In the genomic region with DNA sequence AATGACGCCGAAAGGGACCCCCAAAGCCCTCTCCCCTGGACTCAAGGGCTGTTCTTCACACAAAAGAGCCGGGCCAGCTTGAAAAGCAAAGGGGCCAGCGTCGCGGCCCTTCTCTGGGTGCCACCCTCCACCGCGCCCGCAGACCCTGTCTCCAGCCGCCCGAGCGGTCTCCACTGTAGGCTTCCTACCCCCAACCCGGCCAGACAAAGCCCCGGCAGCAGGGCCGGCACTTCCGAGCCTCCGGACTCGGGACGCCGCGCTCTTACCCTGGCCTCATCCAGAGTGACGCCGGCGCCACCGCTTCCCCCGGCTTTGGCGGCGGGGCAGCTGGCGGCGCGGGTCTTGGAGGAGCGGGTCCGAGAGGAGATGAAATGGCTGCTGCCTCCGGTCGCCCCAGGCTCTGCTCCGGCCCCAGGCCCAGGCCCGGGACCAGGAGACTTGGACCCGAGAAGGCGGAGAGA, we compare ENCODE assay signal across 8 cellular contexts. TPM values are rescaled to one million over a fixed set of nuclear protein-coding genes. Genes with fewer than 3 reads are reported as not detected.
DNase-seq lines count a peak whose midpoint lies in the region; ATAC-seq and TF ChIP-seq lines count a peak whose summit lies in the region.

No MANE protein-coding gene starts in this region.

- H3K27ac ChIP-seq in OCI-LY1 (ENCODE audit: low read depth, low read length, poor library complexity, severe bottlenecking): peak overlapping the region; percentile 78
- H3K27ac ChIP-seq in sigmoid colon: peak overlapping the region; percentile 93 to 99 (median 95)

- peaks cover 45% of the 10 kb centered on the region for H3K4me1 Mint-ChIP-seq in activated naive CD8-positive, alpha-beta T cell treated with anti-CD3 and anti-CD28 coated beads for 36 hours

- no peaks in the 10 kb centered on the region for H3K9me2 ChIP-seq in OCI-LY1 (ENCODE audit: low read depth, low read length)

- H3K36me3 ChIP-seq in OCI-LY1 (ENCODE audit: insufficient read depth, low read length): no peaks in the 10 kb centered on the region
- H3K36me3 ChIP-seq in sigmoid colon: no peaks in the 10 kb centered on the region

- ATAC-seq in HG02763 (IDR thresholded peaks at IDR 0.05; ENCODE audit: unreplicated experiment): peak; percentile 22

- intact Hi-C loops in sigmoid colon (cut with DNase I): loop anchor here (2.0 to 10.0 kb wide), 2 partner anchors 150 to 542 kb away; partner anchors contain the start of genes KLHL29 and SF3B6

- H3K4me1 ChIP-seq in OCI-LY1 (ENCODE audit: insufficient read depth, low read length, severe bottlenecking) (peaks cover 54% of the 10 kb centered on the region), sigmoid colon (peaks cover 0 to 44% (median 32%) of the 10 kb centered on the region in 4 donors)

- H3K9me3 ChIP-seq in OCI-LY1 (ENCODE audit: low read length) (no peaks in the 10 kb centered on the region), sigmoid colon (no peaks in the 10 kb centered on the region)

- peaks cover 8% of the 10 kb centered on the region for H3K36me3 Mint-ChIP-seq in activated naive CD8-positive, alpha-beta T cell treated with anti-CD3 and anti-CD28 coated beads for 36 hours

- no peaks in the 10 kb centered on the region for H3K27me3 Mint-ChIP-seq in activated naive CD8-positive, alpha-beta T cell treated with anti-CD3 and anti-CD28 coated beads for 36 hours

- TF ChIP-seq EP300 in sigmoid colon (IDR thresholded peaks at IDR 0.05): no peak

- no peak overlapping the region for H2AFZ ChIP-seq in OCI-LY1 (ENCODE audit: low read length)

- peak overlapping the region; percentile 89 for H3K9ac ChIP-seq in OCI-LY1 (ENCODE audit: low read length)

- H3K27ac Mint-ChIP-seq in activated naive CD8-positive, alpha-beta T cell treated with anti-CD3 and anti-CD28 coated beads for 36 hours: peak overlapping the region; percentile 100

- no peaks in the 10 kb centered on the region for H3F3A ChIP-seq in OCI-LY1 (ENCODE audit: insufficient read depth, low read length)

- no peaks in the 10 kb centered on the region for H3K9me3 Mint-ChIP-seq in activated naive CD8-positive, alpha-beta T cell treated with anti-CD3 and anti-CD28 coated beads for 36 hours

- DNase-seq in NCI-H345 (lab: John Stamatoyannopoulos, UW): peak; percentile 43
- no peak for DNase-seq in NCI-H345 treated with DMSO at 0.1 percent for 48 hours (lab: John Stamatoyannopoulos, UW; ENCODE audit: unreplicated experiment)
- DNase-seq in activated naive CD8-positive, alpha-beta T cell treated with anti-CD3 and anti-CD28 coated beads for 36 hours: peak; percentile 52
- peak in 29 of 51 donors; percentile 16 to 79 (median 60) for DNase-seq in hypothalamus (lab: John Stamatoyannopoulos, UW)
- peak; percentile 70 for DNase-seq in sigmoid colon
- DNase-seq in NCI-H2196 treated with DMSO at 0.1 percent for 48 hours (lab: John Stamatoyannopoulos, UW; ENCODE audit: unreplicated experiment): no peak

- no peak for TF ChIP-seq CTCF in OCI-LY1 (IDR thresholded peaks at IDR 0.05; ENCODE audit: low read length)
- TF ChIP-seq CTCF in sigmoid colon (IDR thresholded peaks at IDR 0.05): no peak

- no peak for TF ChIP-seq POLR2A in sigmoid colon (IDR thresholded peaks at IDR 0.05)

- WGBS in sigmoid colon, 2 donors: 0% methylated on average over 39 of the region's 39 CpGs

- H3K4me3 Mint-ChIP-seq in activated naive CD8-positive, alpha-beta T cell treated with anti-CD3 and anti-CD28 coated beads for 36 hours: peak overlapping the region; percentile 98

- H3K79me2 ChIP-seq in OCI-LY1 (ENCODE audit: insufficient read depth, low read length): peaks cover 43% of the 10 kb centered on the region

- H3K27me3 ChIP-seq in OCI-LY1 (ENCODE audit: insufficient read depth, low read length): no peaks in the 10 kb centered on the region
- no peaks in the 10 kb centered on the region for H3K27me3 ChIP-seq in sigmoid colon

- H4K20me1 ChIP-seq in OCI-LY1 (ENCODE audit: insufficient read depth, low read length): no peaks in the 10 kb centered on the region

- H3K4me3 ChIP-seq in OCI-LY1 (ENCODE audit: low read depth, low read length, poor library complexity, severe bottlenecking) (peak overlapping the region; percentile 73), sigmoid colon (peak overlapping the region; percentile 66 to 93 (median 82))

- H3K4me2 ChIP-seq in OCI-LY1 (ENCODE audit: low read length): peak overlapping the region; percentile 78

RNA-seq across cellular contexts. Expression of gene ATAD2B, which starts 0.6 kb away (rescaled TPM):
- 10 to 100 TPM; 11.9 to 12.3 TPM for total RNA-seq in activated naive CD8-positive, alpha-beta T cell treated with anti-CD3 and anti-CD28 coated beads for 36 hours
- total RNA-seq in sigmoid colon: 10 to 100 TPM; 19.7 to 22.5 (median 21.0) TPM
- 1 to 10 TPM; 2.4 to 5.8 (median 3.5) TPM for polyA plus RNA-seq in sigmoid colon

RNA-seq across cellular contexts. Expression of gene UBXN2A, which starts 13.9 kb away (rescaled TPM):
- total RNA-seq in activated naive CD8-positive, alpha-beta T cell treated with anti-CD3 and anti-CD28 coated beads for 36 hours: 10 to 100 TPM; 12.4 to 12.6 TPM
- 10 to 100 TPM; 15.0 to 21.2 (median 16.3) TPM for total RNA-seq in sigmoid colon
- 10 to 100 TPM in 1 of 3 donors, 1 to 10 TPM in 2; 8.1 to 11.4 (median 9.5) TPM for polyA plus RNA-seq in sigmoid colon

Comparison
In these comparisons a context has a peak if more than half of its experiments do, and no peak if none do; other contexts are left out.
1. DNase-seq: peak in NCI-H345 (single experiment), activated naive CD8-positive, alpha-beta T cell treated with anti-CD3 and anti-CD28 coated beads for 36 hours (single experiment), hypothalamus (29 of 51) and sigmoid colon (single experiment); none in NCI-H345 treated with DMSO at 0.1 percent for 48 hours (single experiment) and NCI-H2196 treated with DMSO at 0.1 percent for 48 hours (single experiment).